In genomic region chr19:53467503-53468262, GRCh38 we compare ENCODE assay signal across 8 cellular contexts. TPM values are rescaled to one million over a fixed set of nuclear protein-coding genes. Genes with fewer than 3 reads are reported as not detected.
DNase-seq lines count a peak whose midpoint lies in the region; ATAC-seq and TF ChIP-seq lines count a peak whose summit lies in the region.

TSS of gene ZNF813 (plus strand) at chr19:53467733. CDS start at chr19:53483823, 16,090 bp downstream.

- H3K18ac ChIP-seq in trophoblast cell (ENCODE audit: low read length) = peak within 1 kb of the TSS; percentile 99

- H3K9ac ChIP-seq in trophoblast cell (ENCODE audit: low read length) = peak within 1 kb of the TSS; percentile 74

- H3K4me1 Mint-ChIP-seq in Caco-2 (ENCODE audit: low read depth, unreplicated experiment) = peaks cover 19% of the 10 kb centered on the region
- peaks cover 16% of the 10 kb centered on the region for H3K4me1 Mint-ChIP-seq in activated naive CD8-positive, alpha-beta T cell treated with anti-CD3 and anti-CD28 coated beads, Interleukin-2, amount 10 ng/mL, durations not matched to agents 7 days and 5 days

- peak within 1 kb of the TSS; percentile 94 for H3K14ac ChIP-seq in trophoblast cell (ENCODE audit: low read length)

- TF ChIP-seq CTCF in Caco-2 (IDR thresholded peaks at IDR 0.05; ENCODE audit: insufficient read depth in 1 of 2, low read depth in 1 of 2, low read length in 1 of 2, severe bottlenecking in 1 of 2, unreplicated experiment in 1 of 2) (no peak), tibial artery (IDR thresholded peaks at IDR 0.05) (no peak)

- H3K4ac ChIP-seq in trophoblast cell (ENCODE audit: low read depth, low read length) = peak within 1 kb of the TSS; percentile 80

- H3K27ac ChIP-seq in trophoblast cell (ENCODE audit: low read depth, low read length) (peak within 1 kb of the TSS; percentile 85), tibial artery (peak within 1 kb of the TSS; percentile 53 to 76)

- peaks cover 7% of the 10 kb centered on the region for H3K79me2 ChIP-seq in trophoblast cell (ENCODE audit: control insufficient read depth, insufficient read depth, low read length, poor library complexity)

- no peak within 1 kb of the TSS for H3K23ac ChIP-seq in trophoblast cell (ENCODE audit: low read length)

- CTCF ChIA-PET in Caco-2 (lab: Charles Lee) = no interaction called here

- no CpG with 5 or more reads among the region's 54 CpGs for WGBS in trophoblast cell (ENCODE audit: extremely low coverage, insufficient coverage, insufficient read length)

- peak within 1 kb of the TSS; percentile 64 for H2BK12ac ChIP-seq in trophoblast cell (ENCODE audit: low read length)

- peak within 1 kb of the TSS; percentile 86 for H2AK5ac ChIP-seq in trophoblast cell (ENCODE audit: low read length)

- peaks cover 4% of the 10 kb centered on the region for H3K79me1 ChIP-seq in trophoblast cell (ENCODE audit: low read length)

- H3K9me3 Mint-ChIP-seq in Caco-2 (ENCODE audit: unreplicated experiment) = peaks cover 39% of the 10 kb centered on the region
- H3K9me3 Mint-ChIP-seq in activated naive CD8-positive, alpha-beta T cell treated with anti-CD3 and anti-CD28 coated beads, Interleukin-2, amount 10 ng/mL, durations not matched to agents 7 days and 5 days = peaks cover 21% of the 10 kb centered on the region

- H3K4me3 ChIP-seq in Caco-2 (ENCODE audit: low read depth, low read length) = peak within 1 kb of the TSS; percentile 94
- peak within 1 kb of the TSS; percentile 78 for H3K4me3 ChIP-seq in trophoblast cell (ENCODE audit: low read depth, low read length)
- peak within 1 kb of the TSS; percentile 60 to 83 for H3K4me3 ChIP-seq in tibial artery

- H4K91ac ChIP-seq in trophoblast cell (ENCODE audit: low read depth, low read length) = peak within 1 kb of the TSS; percentile 89

- peak within 1 kb of the TSS; percentile 87 for H4K12ac ChIP-seq in trophoblast cell (ENCODE audit: low read depth, low read length)

- H2BK5ac ChIP-seq in trophoblast cell (ENCODE audit: low read depth, low read length, poor library complexity) = peak within 1 kb of the TSS; percentile 96

- H3K36me3 ChIP-seq in Caco-2 (ENCODE audit: control insufficient read depth, insufficient read depth, low read length) (no peaks in the 10 kb centered on the region; the same call in 1 of the 2 replicates), trophoblast cell (ENCODE audit: control insufficient read depth in 1 of 2, insufficient read depth in 2 of 2, low read length in 2 of 2) (no peaks in the 10 kb centered on the region), tibial artery (peaks cover 0 to 2% (median 0%) of the 10 kb centered on the region in 3 donors)

- POLR2A ChIA-PET in Caco-2 (lab: Charles Lee) = no interaction called here
- POLR2A ChIA-PET in activated naive CD8-positive, alpha-beta T cell treated with anti-CD3 and anti-CD28 coated beads, Interleukin-2, amount 10 ng/mL, durations not matched to agents 7 days and 5 days (lab: Charles Lee) = interaction anchor here (0.7 kb wide), 1 partner anchor 451 kb away, joined by 3 read pairs; no protein-coding TSS in a partner anchor

- H3K9me3 ChIP-seq in Caco-2 (peaks cover 11% of the 10 kb centered on the region; the same call in 1 of the 2 replicates), trophoblast cell (ENCODE audit: insufficient read depth, low read depth, low read length) (peaks cover 7% of the 10 kb centered on the region), tibial artery (peaks cover 0 to 6% (median 0%) of the 10 kb centered on the region in 3 donors)

- BruUV-seq in Caco-2 (replicated peaks; lab: Mats Ljungman, UMichigan) = no TSS peak

- peak within 1 kb of the TSS; percentile 98 for H2BK120ac ChIP-seq in trophoblast cell (ENCODE audit: insufficient read depth, low read length, poor library complexity)

- peak within 1 kb of the TSS; percentile 95 for H3K4me2 ChIP-seq in trophoblast cell (ENCODE audit: low read length)

- peak within 1 kb of the TSS; percentile 97 for H2AFZ ChIP-seq in trophoblast cell (ENCODE audit: insufficient read depth, low read length, poor library complexity)

- peak within 1 kb of the TSS; percentile 95 for H4K8ac ChIP-seq in trophoblast cell (ENCODE audit: low read depth, low read length)

- peak within 1 kb of the TSS; percentile 92 for H3K4me3 Mint-ChIP-seq in Caco-2 (ENCODE audit: unreplicated experiment)
- H3K4me3 Mint-ChIP-seq in activated naive CD8-positive, alpha-beta T cell treated with anti-CD3 and anti-CD28 coated beads, Interleukin-2, amount 10 ng/mL, durations not matched to agents 7 days and 5 days = peak within 1 kb of the TSS; percentile 90

- intact Hi-C loops in Caco-2 (cut with micrococcal nuclease; ENCODE audit: unreplicated experiment) = loop anchor here (5.0 kb wide), 1 partner anchor 35 kb away; the partner anchor contains the start of gene ZNF761
- intact Hi-C loops in cardiac septum (cut with DNase I) = loop anchor here (5.0 to 10.0 kb wide), 3 partner anchors 35 to 273 kb away; partner anchors contain the start of genes ZNF665 and ZNF761
- intact Hi-C loops in tibial artery (cut with DNase I; ENCODE audit: low total_unique reads) = loop anchor here (10.0 kb wide), 1 partner anchor 47 kb away; no protein-coding TSS in a partner anchor

- peak; percentile 84 for ATAC-seq in GM21528 (IDR thresholded peaks at IDR 0.05; ENCODE audit: low FRiP score, unreplicated experiment)
- ATAC-seq in activated naive CD8-positive, alpha-beta T cell treated with anti-CD3 and anti-CD28 coated beads, Interleukin-2, amount 10 ng/mL, durations not matched to agents 7 days and 5 days (ENCODE audit: low read depth) = peak; percentile 94

- no peaks in the 10 kb centered on the region for H3K27me3 ChIP-seq in Caco-2 (replicated peaks; ENCODE audit: control insufficient read depth, insufficient read depth, low read length)
- H3K27me3 ChIP-seq in trophoblast cell (ENCODE audit: insufficient read depth, low read length) = no peaks in the 10 kb centered on the region
- no peaks in the 10 kb centered on the region for H3K27me3 ChIP-seq in tibial artery

- H3K36me3 Mint-ChIP-seq in Caco-2 (ENCODE audit: insufficient read depth, unreplicated experiment) = peaks cover 12% of the 10 kb centered on the region
- peaks cover 30% of the 10 kb centered on the region for H3K36me3 Mint-ChIP-seq in activated naive CD8-positive, alpha-beta T cell treated with anti-CD3 and anti-CD28 coated beads, Interleukin-2, amount 10 ng/mL, durations not matched to agents 7 days and 5 days

- no peaks in the 10 kb centered on the region for H3K27me3 Mint-ChIP-seq in Caco-2 (ENCODE audit: insufficient read depth, unreplicated experiment)
- peaks cover 9% of the 10 kb centered on the region for H3K27me3 Mint-ChIP-seq in activated naive CD8-positive, alpha-beta T cell treated with anti-CD3 and anti-CD28 coated beads, Interleukin-2, amount 10 ng/mL, durations not matched to agents 7 days and 5 days

- no peaks in the 10 kb centered on the region for H3K4me1 ChIP-seq in Caco-2
- H3K4me1 ChIP-seq in trophoblast cell (ENCODE audit: control insufficient read depth in 1 of 2, insufficient read depth in 2 of 2, low read length in 2 of 2) = peaks cover 0 to 4% of the 10 kb centered on the region in 2 experiments
- peaks cover 0 to 22% (median 8%) of the 10 kb centered on the region in 4 donors for H3K4me1 ChIP-seq in tibial artery

- peak; percentile 94 to 95 for DNase-seq in Caco-2
- peak; percentile 80 for DNase-seq in LHCN-M2 (ENCODE audit: low read depth)
- DNase-seq in SKM-1 treated with dmso at 0.1 percent for 144 hours (lab: John Stamatoyannopoulos, UW; ENCODE audit: unreplicated experiment) = peak; percentile 8
- peak; percentile 98 for DNase-seq in activated naive CD8-positive, alpha-beta T cell treated with anti-CD3 and anti-CD28 coated beads, Interleukin-2, amount 10 ng/mL, durations not matched to agents 7 days and 5 days
- peak; percentile 97 for DNase-seq in cardiac septum (ENCODE audit: low spot score)
- peak; percentile 89 to 93 for DNase-seq in trophoblast cell
- peak; percentile 96 to 97 for DNase-seq in tibial artery

- peak within 1 kb of the TSS; percentile 80 for H3K27ac Mint-ChIP-seq in Caco-2 (ENCODE audit: unreplicated experiment)
- peak within 1 kb of the TSS; percentile 88 for H3K27ac Mint-ChIP-seq in activated naive CD8-positive, alpha-beta T cell treated with anti-CD3 and anti-CD28 coated beads, Interleukin-2, amount 10 ng/mL, durations not matched to agents 7 days and 5 days

RNA-seq across cellular contexts. Expression of gene ZNF813, which starts in this region (rescaled TPM):
- total RNA-seq in Caco-2 (2022) = 7.4 and 7.9 TPM in 2 replicates
- total RNA-seq in LHCN-M2 (2014; rRNA removed) = 3.5 and 5.7 TPM in 2 replicates
- 1.2 TPM for polyA plus RNA-seq in LHCN-M2 (2012)
- 1 to 10 TPM; 6.1 to 8.5 TPM for total RNA-seq in activated naive CD8-positive, alpha-beta T cell treated with anti-CD3 and anti-CD28 coated beads, Interleukin-2, amount 10 ng/mL, durations not matched to agents 7 days and 5 days
- total RNA-seq in cardiac septum = 0.75 TPM
- 9.0 and 9.2 TPM in 2 replicates for polyA plus RNA-seq in trophoblast cell (2013)

Comparison
In these comparisons a context has a peak if more than half of its experiments do, and no peak if none do; other contexts are left out.
1. Peak in every context shown above with its lines: DNase-seq, ATAC-seq, H3K4me3 ChIP-seq and H3K27ac ChIP-seq.
2. Peak in DNase-seq in cardiac septum; RNA of the gene not detected or under 1 TPM.
3. DNase-seq: peak in every context shown above with its lines; median percentile 98 in activated naive CD8-positive, alpha-beta T cell treated with anti-CD3 and anti-CD28 coated beads, Interleukin-2, amount 10 ng/mL, durations not matched to agents 7 days and 5 days; 97 in cardiac septum; 96 in tibial artery; 94 in Caco-2; 91 in trophoblast cell; 80 in LHCN-M2; 8 in SKM-1 treated with dmso at 0.1 percent for 144 hours.